Comparison of ENCODE assay signal across 15 cellular contexts in genomic region chr16:56665286-56665802, GRCh38. TPM values are rescaled to one million over a fixed set of nuclear protein-coding genes. Genes with fewer than 3 reads are reported as not detected.
"Had no signal": no experiment of that assay in that cellular context is flagged by ENCODE, and none has a peak within 500 bp of the region (broad histone marks: within the 10 kb centered on the region; RNA-seq: fewer than 3 reads in every experiment).

No MANE protein-coding gene starts in this region.

RNA-seq across cellular contexts. Expression of gene MT1G, which starts 2.5 kb away (rescaled TPM):
- total RNA-seq: activated T-helper 17 cell treated with anti-CD3 and anti-CD28 coated beads, Interleukin-2, amount 50 U/mL, for 72 hours; bronchial epithelial cell; cardiac muscle cell had no signal
- polyA plus RNA-seq: cardiac muscle cell had no signal

RNA-seq across cellular contexts. Expression of gene MT1H, which starts 4.3 kb away (rescaled TPM):
- total RNA-seq: activated CD4-positive, alpha-beta memory T cell treated with anti-CD3 and anti-CD28 coated beads, Interleukin-2, amount 10 ng/mL, durations not matched to agents 7 days and 5 days; activated CD8-positive, alpha-beta memory T cell treated with anti-CD3 and anti-CD28 coated beads, Interleukin-2, amount 10 ng/mL, durations not matched to agents 7 days and 5 days; activated naive CD4-positive, alpha-beta T cell treated with anti-CD3 and anti-CD28 coated beads, Interleukin-2, amount 50 U/mL, for 72 hours; activated T-helper 17 cell treated with anti-CD3 and anti-CD28 coated beads, Interleukin-2, amount 50 U/mL, for 72 hours; ascending aorta; bronchial epithelial cell; cardiac muscle cell; chondrocyte had no signal
- polyA plus RNA-seq: cardiac muscle cell had no signal

RNA-seq across cellular contexts. Expression of gene MT1F, which starts 7.6 kb away (rescaled TPM):
- total RNA-seq: cardiac muscle cell had no signal
- polyA plus RNA-seq: cardiac muscle cell had no signal

RNA-seq across cellular contexts. Expression of gene MT1B, which starts 13.7 kb away (rescaled TPM):
- total RNA-seq: activated CD4-positive, alpha-beta memory T cell treated with anti-CD3 and anti-CD28 coated beads, Interleukin-2, amount 10 ng/mL, durations not matched to agents 7 days and 5 days; activated CD4-positive, alpha-beta T cell treated with anti-CD3 and anti-CD28 coated beads for 36 hours; activated CD4-positive, alpha-beta T cell treated with anti-CD3 and anti-CD28 coated beads, Interleukin-2, amount 10 ng/mL, durations not matched to agents 7 days and 5 days; activated CD8-positive, alpha-beta memory T cell treated with anti-CD3 and anti-CD28 coated beads, Interleukin-2, amount 10 ng/mL, durations not matched to agents 7 days and 5 days; activated CD8-positive, alpha-beta T cell treated with anti-CD3 and anti-CD28 coated beads, Interleukin-2, amount 10 ng/mL, durations not matched to agents 7 days and 5 days; activated naive CD4-positive, alpha-beta T cell treated with anti-CD3 and anti-CD28 coated beads for 36 hours; activated naive CD4-positive, alpha-beta T cell treated with anti-CD3 and anti-CD28 coated beads, Interleukin-2, amount 50 U/mL, for 72 hours; activated naive CD8-positive, alpha-beta T cell treated with anti-CD3 and anti-CD28 coated beads for 36 hours; activated T-helper 1 cell treated with anti-CD3 and anti-CD28 coated beads, Interleukin-12 subunit alpha, Interleukin-12 subunit beta, Interleukin-2, Interleukin-4 antibody, amounts not matched to agents 30 ng/mL and 10 ng/mL and 1 ng/mL, durations not matched to agents 14 hours and 24 hours and 36 hours; activated T-helper 17 cell treated with anti-CD3 and anti-CD28 coated beads, Interleukin-2, amount 50 U/mL, for 72 hours; ascending aorta; bronchial epithelial cell; cardiac muscle cell; chondrocyte; WTC11 had no signal
- polyA plus RNA-seq: cardiac muscle cell had no signal
